33 cellular contexts compared by ENCODE assay signal in genomic region chr12:31275491-31275890, GRCh38.
"Had no signal": no experiment of that assay in that cellular context is flagged by ENCODE, and none has a peak within 500 bp of the region (broad histone marks: within the 10 kb centered on the region; RNA-seq: fewer than 3 reads in every experiment).

No MANE protein-coding gene starts in this region.

- H3K27me3 ChIP-seq: ascending aorta, breast epithelium, cardiac muscle cell, dorsolateral prefrontal cortex had no signal

- H3K4me3 Mint-ChIP-seq: activated B cell treated with CpG ODN at 0.5 μM for 24 hours; activated CD8-positive, alpha-beta T cell treated with anti-CD3 and anti-CD28 coated beads for 36 hours; activated naive CD8-positive, alpha-beta T cell treated with anti-CD3 and anti-CD28 coated beads for 36 hours; activated T-cell treated with anti-CD3 and anti-CD28 coated beads, Interleukin-2, amount 50 U/mL, for 72 hours; brain; dendritic cell treated with granulocyte-macrophage colony-stimulating factor and Interleukin-4, amounts not matched to agents 40 ng/mL and 50 ng/mL, for 4 days; endodermal cell; T-helper 17 cell; T-helper 2 cell treated with Interferon-gamma antibody and Interleukin-4, amounts not matched to agents 5 μg/mL and 100 μg/mL, for 36 hours had no signal

- H3K27ac Mint-ChIP-seq: brain; dendritic cell treated with granulocyte-macrophage colony-stimulating factor and Interleukin-4, amounts not matched to agents 40 ng/mL and 50 ng/mL, for 4 days; endodermal cell; T-helper 17 cell; T-helper 2 cell treated with Interferon-gamma antibody and Interleukin-4, amounts not matched to agents 5 μg/mL and 100 μg/mL, for 36 hours had no signal

- H3K4me1 ChIP-seq: ascending aorta, breast epithelium had no signal

- H3K4me1 Mint-ChIP-seq: activated B cell treated with CpG ODN at 0.5 μM for 24 hours; activated naive CD8-positive, alpha-beta T cell treated with anti-CD3 and anti-CD28 coated beads for 36 hours had no signal

- H3K4me3 ChIP-seq: ascending aorta, breast epithelium, cardiac muscle cell, coronary artery, dorsolateral prefrontal cortex had no signal

- H3K9me3 ChIP-seq: ascending aorta, breast epithelium had no signal

- DNase-seq: activated B cell treated with CpG ODN at 0.5 μM for 24 hours; activated CD4-positive, alpha-beta T cell treated with anti-CD3 and anti-CD28 coated beads for 48 hours; activated CD4-positive, alpha-beta T cell treated with anti-CD3 and anti-CD28 coated beads, Interleukin-2, amount 50 U/mL, for 1 hour; activated CD4-positive, alpha-beta T cell treated with anti-CD3 and anti-CD28 coated beads, Interleukin-2, amount 50 U/mL, for 48 hours; activated CD8-positive, alpha-beta memory T cell treated with anti-CD3 and anti-CD28 coated beads for 24 hours; activated CD8-positive, alpha-beta T cell treated with anti-CD3 and anti-CD28 coated beads for 36 hours; activated effector memory CD4-positive, alpha-beta T cell treated with Interleukin-2 at 50 U/mL for 16 hours; activated gamma-delta T cell treated with Interleukin-2 at 50 U/mL for 16 hours; activated naive CD4-positive, alpha-beta T cell treated with anti-CD3 and anti-CD28 coated beads, Interleukin-2, amount 50 U/mL, for 16 hours; activated naive CD4-positive, alpha-beta T cell treated with Interleukin-2 at 50 U/mL for 16 hours; activated naive CD8-positive, alpha-beta T cell treated with anti-CD3 and anti-CD28 coated beads for 36 hours; activated T-cell treated with anti-CD3 and anti-CD28 coated beads, Interleukin-2, amount 50 U/mL, for 72 hours; central memory CD4-positive, alpha-beta T cell; cerebellar nuclear complex; dorsolateral prefrontal cortex; effector memory CD4-positive, alpha-beta T cell; endodermal cell; foreskin fibroblast; head of caudate nucleus; T-helper 1 cell; T-helper 17 cell; T1000; WERI-Rb-1 had no signal

- H3K36me3 ChIP-seq: breast epithelium, cardiac muscle cell had no signal

- H3K27ac ChIP-seq: ascending aorta, breast epithelium, cardiac muscle cell, coronary artery, dorsolateral prefrontal cortex, WERI-Rb-1 had no signal

- H3K9me3 Mint-ChIP-seq: activated B cell treated with CpG ODN at 0.5 μM for 24 hours; activated CD8-positive, alpha-beta T cell treated with anti-CD3 and anti-CD28 coated beads for 36 hours; activated naive CD8-positive, alpha-beta T cell treated with anti-CD3 and anti-CD28 coated beads for 36 hours; activated T-cell treated with anti-CD3 and anti-CD28 coated beads, Interleukin-2, amount 50 U/mL, for 72 hours; brain; dendritic cell treated with granulocyte-macrophage colony-stimulating factor and Interleukin-4, amounts not matched to agents 40 ng/mL and 50 ng/mL, for 4 days; endodermal cell; T-helper 2 cell treated with Interferon-gamma antibody and Interleukin-4, amounts not matched to agents 5 μg/mL and 100 μg/mL, for 36 hours had no signal

- H3K27me3 Mint-ChIP-seq: activated B cell treated with CpG ODN at 0.5 μM for 24 hours; activated CD8-positive, alpha-beta T cell treated with anti-CD3 and anti-CD28 coated beads for 36 hours; activated naive CD8-positive, alpha-beta T cell treated with anti-CD3 and anti-CD28 coated beads for 36 hours; brain; dendritic cell treated with granulocyte-macrophage colony-stimulating factor and Interleukin-4, amounts not matched to agents 40 ng/mL and 50 ng/mL, for 4 days; T-helper 17 cell had no signal

- ATAC-seq: activated CD4-positive, CD25-positive, alpha-beta regulatory T cell treated with anti-CD3 and anti-CD28 coated beads, Interleukin-2, amount 50 U/mL, for 24 hours; activated CD8-positive, alpha-beta T cell treated with anti-CD3 and anti-CD28 coated beads for 36 hours; activated T-cell treated with anti-CD3 and anti-CD28 coated beads, Interleukin-2, amount 50 U/mL, for 72 hours; esophagus mucosa; T-helper 17 cell had no signal

- FAIRE-seq: frontal cortex had no signal
